ENCODE assay signal across 13 cellular contexts in the genomic region with DNA sequence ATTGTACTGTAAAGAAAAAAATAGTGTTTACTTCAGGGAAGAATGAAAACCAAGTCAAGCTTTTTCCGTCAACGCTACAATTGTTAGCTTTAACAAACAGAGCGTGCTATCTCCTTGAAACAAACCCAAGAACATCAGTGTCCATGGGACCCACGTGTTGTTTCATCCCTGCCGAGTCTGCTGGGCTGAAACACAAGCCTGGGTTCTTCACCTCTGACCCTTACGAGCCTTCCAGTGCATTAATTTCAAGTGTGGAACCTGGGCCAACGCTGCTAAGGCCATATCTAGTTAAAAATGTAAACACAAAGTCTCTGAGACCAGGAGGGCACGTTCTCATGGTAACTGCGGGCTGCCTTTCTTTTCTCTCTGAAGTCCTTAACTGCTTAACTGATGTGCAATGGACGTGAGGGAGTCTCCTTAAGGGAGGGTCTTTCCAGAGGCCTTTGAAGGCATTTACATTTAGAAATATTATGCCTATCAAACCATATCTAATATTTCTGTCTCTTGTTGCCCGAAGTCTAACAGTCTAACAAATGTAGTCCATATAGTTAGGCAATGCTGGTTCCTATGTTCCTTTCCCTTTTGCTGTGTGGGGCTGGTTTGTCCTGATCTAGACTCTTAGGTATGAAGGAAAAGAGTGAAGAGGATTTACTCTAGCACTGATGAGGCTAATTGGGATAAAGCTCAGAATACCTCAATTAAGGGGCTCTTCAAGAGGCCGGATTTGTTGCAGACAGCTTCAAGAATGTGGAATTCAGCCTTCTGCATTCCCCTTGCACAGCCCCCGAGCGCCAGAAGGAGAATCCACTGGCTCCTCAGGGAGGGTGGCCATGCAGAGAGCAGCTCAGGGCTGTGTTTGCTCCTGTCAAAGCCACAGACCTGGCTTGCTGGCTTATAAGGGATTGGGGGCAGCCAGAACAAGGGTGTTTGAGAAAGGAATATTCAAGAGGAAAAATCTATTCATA. TPM values are rescaled to one million over a fixed set of nuclear protein-coding genes. Genes with fewer than 3 reads are reported as not detected.
DNase-seq lines count a peak whose midpoint lies in the region; ATAC-seq and TF ChIP-seq lines count a peak whose summit lies in the region.
"Had no signal": no experiment of that assay in that cellular context is flagged by ENCODE, and none has a peak within 500 bp of the region (broad histone marks: within the 10 kb centered on the region; RNA-seq: fewer than 3 reads in every experiment).

No MANE protein-coding gene starts in this region.

- H3K27ac ChIP-seq in gastroesophageal sphincter (peak overlapping the region; percentile 43 to 77 (median 59)), trophoblast cell (ENCODE audit: low read depth, low read length) (no peak overlapping the region), brain microvascular endothelial cell (no peak overlapping the region)
- H3K27ac ChIP-seq: 22Rv1 had no signal

- no peak overlapping the region for H3K4me3 Mint-ChIP-seq in stimulated activated effector memory CD8-positive, alpha-beta T cell treated with anti-CD3 and anti-CD28 coated beads, Interleukin-12 subunit alpha, Interleukin-12 subunit beta, amount 100 ng/mL, for 72 hours
- H3K4me3 Mint-ChIP-seq: activated CD4-positive, alpha-beta T cell treated with anti-CD3 and anti-CD28 coated beads, Interleukin-2, amount 10 ng/mL, durations not matched to agents 24 days and 14 days had no signal

- H3K23ac ChIP-seq in trophoblast cell (ENCODE audit: low read length) = no peak overlapping the region

- H3K36me3 ChIP-seq in NT2/D1 (ENCODE audit: insufficient read depth, insufficient read length, low read length) = no peaks in the 10 kb centered on the region
- H3K36me3 ChIP-seq in gastroesophageal sphincter = no peaks in the 10 kb centered on the region
- no peaks in the 10 kb centered on the region for H3K36me3 ChIP-seq in trophoblast cell (ENCODE audit: control insufficient read depth in 1 of 2, insufficient read depth in 2 of 2, low read length in 2 of 2)
- H3K36me3 ChIP-seq in brain microvascular endothelial cell (replicated peaks) = no peaks in the 10 kb centered on the region

- in situ Hi-C loops in brain microvascular endothelial cell (cut with HindIII; ENCODE audit: low pct_ligation_motif_present, low sequenced_read_pairs) = no loop called here

- TF ChIP-seq POLR2A in gastroesophageal sphincter (IDR thresholded peaks at IDR 0.05) = no peak

- H4K12ac ChIP-seq in trophoblast cell (ENCODE audit: low read depth, low read length) = no peak overlapping the region

- H3K79me1 ChIP-seq in trophoblast cell (ENCODE audit: low read length) = peaks cover 4% of the 10 kb centered on the region

- no peaks in the 10 kb centered on the region for H3K36me3 Mint-ChIP-seq in stimulated activated effector memory CD8-positive, alpha-beta T cell treated with anti-CD3 and anti-CD28 coated beads, Interleukin-12 subunit alpha, Interleukin-12 subunit beta, amount 100 ng/mL, for 72 hours

- H2BK120ac ChIP-seq in trophoblast cell (ENCODE audit: insufficient read depth, low read length, poor library complexity) = peak overlapping the region; percentile 54

- TF ChIP-seq CTCF in gastroesophageal sphincter (IDR thresholded peaks at IDR 0.05) (no peak), brain microvascular endothelial cell (IDR thresholded peaks at IDR 0.05; ENCODE audit: low read depth, low read length, missing control alignments) (no peak)

- no peak overlapping the region for H3K9ac ChIP-seq in NT2/D1 (ENCODE audit: insufficient read length, low read depth)
- no peak overlapping the region for H3K9ac ChIP-seq in trophoblast cell (ENCODE audit: low read length)

- H3K4me2 ChIP-seq in trophoblast cell (ENCODE audit: low read length) = no peak overlapping the region

- no peaks in the 10 kb centered on the region for H3K27me3 ChIP-seq in NT2/D1 (ENCODE audit: insufficient read depth, insufficient read length)
- H3K27me3 ChIP-seq in gastroesophageal sphincter = no peaks in the 10 kb centered on the region
- H3K27me3 ChIP-seq in trophoblast cell (ENCODE audit: insufficient read depth, low read length) = no peaks in the 10 kb centered on the region
- no peaks in the 10 kb centered on the region for H3K27me3 ChIP-seq in brain microvascular endothelial cell (replicated peaks)

- TF ChIP-seq EP300 in gastroesophageal sphincter (IDR thresholded peaks at IDR 0.05) = no peak

- ATAC-seq in gastroesophageal sphincter = peak; percentile 51
- ATAC-seq in stimulated activated effector memory CD8-positive, alpha-beta T cell treated with anti-CD3 and anti-CD28 coated beads, Interleukin-12 subunit alpha, Interleukin-12 subunit beta, amount 100 ng/mL, for 72 hours = no peak
- ATAC-seq: mucosa of descending colon had no signal

- H3K4ac ChIP-seq in trophoblast cell (ENCODE audit: low read depth, low read length) = no peak overlapping the region

- H2BK5ac ChIP-seq in trophoblast cell (ENCODE audit: low read depth, low read length, poor library complexity) = no peak overlapping the region

- no peaks in the 10 kb centered on the region for H3K79me2 ChIP-seq in trophoblast cell (ENCODE audit: control insufficient read depth, insufficient read depth, low read length, poor library complexity)

- DNase-seq in DMS 273 (lab: John Stamatoyannopoulos, UW; ENCODE audit: unreplicated experiment) = peak; percentile 18
- DNase-seq in DMS 273 treated with DMSO at 0.1 percent for 48 hours (lab: John Stamatoyannopoulos, UW) = no peak
- peak; percentile 51 for DNase-seq in NT2/D1 (ENCODE audit: low read depth, low spot score)
- DNase-seq in trophoblast cell = peak in 1 of 2 donors; percentile 38
- no peak for DNase-seq in stimulated activated effector memory CD8-positive, alpha-beta T cell treated with anti-CD3 and anti-CD28 coated beads, Interleukin-12 subunit alpha, Interleukin-12 subunit beta, amount 100 ng/mL, for 72 hours (ENCODE audit: low spot score in 2 of 2)
- no peak for DNase-seq in brain microvascular endothelial cell
- DNase-seq in RKO (ENCODE audit: low spot score) = no peak
- DNase-seq: activated CD4-positive, alpha-beta T cell treated with anti-CD3 and anti-CD28 coated beads, Interleukin-2, amount 10 ng/mL, durations not matched to agents 24 days and 14 days; activated effector memory CD4-positive, alpha-beta T cell treated with Interleukin-2 at 50 U/mL for 16 hours; mucosa of descending colon; NCI-H1436 had no signal

- H3K9me3 Mint-ChIP-seq in stimulated activated effector memory CD8-positive, alpha-beta T cell treated with anti-CD3 and anti-CD28 coated beads, Interleukin-12 subunit alpha, Interleukin-12 subunit beta, amount 100 ng/mL, for 72 hours = peaks cover 6% of the 10 kb centered on the region

- H3K9me3 ChIP-seq in NT2/D1 (ENCODE audit: insufficient read depth, low read length) (peaks cover 8% of the 10 kb centered on the region; the same call in 1 of the 2 replicates), gastroesophageal sphincter (peaks cover 0 to 11% (median 0%) of the 10 kb centered on the region in 3 donors), trophoblast cell (ENCODE audit: insufficient read depth, low read depth, low read length) (no peaks in the 10 kb centered on the region)

- no peak overlapping the region for H3K4me3 ChIP-seq in NT2/D1 (ENCODE audit: insufficient read length, low read depth)
- peak overlapping the region in 1 of 2 donors; percentile 10 for H3K4me3 ChIP-seq in gastroesophageal sphincter
- no peak overlapping the region for H3K4me3 ChIP-seq in trophoblast cell (ENCODE audit: low read depth, low read length)
- no peak overlapping the region for H3K4me3 ChIP-seq in brain microvascular endothelial cell (ENCODE audit: low read depth, low read length)
- H3K4me3 ChIP-seq: mucosa of descending colon had no signal

- H3K27ac Mint-ChIP-seq in stimulated activated effector memory CD8-positive, alpha-beta T cell treated with anti-CD3 and anti-CD28 coated beads, Interleukin-12 subunit alpha, Interleukin-12 subunit beta, amount 100 ng/mL, for 72 hours = no peak overlapping the region
- H3K27ac Mint-ChIP-seq: activated CD4-positive, alpha-beta T cell treated with anti-CD3 and anti-CD28 coated beads, Interleukin-2, amount 10 ng/mL, durations not matched to agents 24 days and 14 days had no signal

- no peak overlapping the region for H2BK12ac ChIP-seq in trophoblast cell (ENCODE audit: low read length)

- H3K4me1 ChIP-seq in NT2/D1 (ENCODE audit: insufficient read depth, insufficient read length) (no peaks in the 10 kb centered on the region), gastroesophageal sphincter (peaks cover 3 to 37% (median 4%) of the 10 kb centered on the region in 3 donors), trophoblast cell (ENCODE audit: control insufficient read depth in 1 of 2, insufficient read depth in 2 of 2, low read length in 2 of 2) (peaks cover 7 to 9% of the 10 kb centered on the region in 2 experiments)

- no peak overlapping the region for H2AK5ac ChIP-seq in trophoblast cell (ENCODE audit: low read length)

- H4K8ac ChIP-seq in trophoblast cell (ENCODE audit: low read depth, low read length) = no peak overlapping the region

- no peak overlapping the region for H3K14ac ChIP-seq in trophoblast cell (ENCODE audit: low read length)

- WGBS in gastroesophageal sphincter (ENCODE audit: low coverage in 1 of 2), 2 donors = 15 to 24% methylated on average over 10 of the region's 14 CpGs
- whole genome bisulfite sequencing in trophoblast cell (ENCODE audit: extremely low coverage, insufficient coverage, insufficient read length) = no CpG with 5 or more reads among the region's 14 CpGs

- peaks cover 6% of the 10 kb centered on the region for H3K4me1 Mint-ChIP-seq in stimulated activated effector memory CD8-positive, alpha-beta T cell treated with anti-CD3 and anti-CD28 coated beads, Interleukin-12 subunit alpha, Interleukin-12 subunit beta, amount 100 ng/mL, for 72 hours
- H3K4me1 Mint-ChIP-seq: activated CD4-positive, alpha-beta T cell treated with anti-CD3 and anti-CD28 coated beads, Interleukin-2, amount 10 ng/mL, durations not matched to agents 24 days and 14 days had no signal

- H3K18ac ChIP-seq in trophoblast cell (ENCODE audit: low read length) = no peak overlapping the region

- H2AFZ ChIP-seq in trophoblast cell (ENCODE audit: insufficient read depth, low read length, poor library complexity) = no peak overlapping the region

- H4K91ac ChIP-seq in trophoblast cell (ENCODE audit: low read depth, low read length) = no peak overlapping the region

RNA-seq across cellular contexts. Expression of a gene that starts 36.5 kb away (rescaled TPM):
- total RNA-seq in gastroesophageal sphincter = 10 to 100 TPM; 27.9 to 64.4 (median 48.4) TPM
- 41.6 and 42.1 TPM in 2 replicates for polyA plus RNA-seq in trophoblast cell (2013)

Comparison
In these comparisons a context has a peak if more than half of its experiments do, and no peak if none do; other contexts are left out.
1. DNase-seq: peak in DMS 273 (single experiment) and NT2/D1 (single experiment); none in DMS 273 treated with DMSO at 0.1 percent for 48 hours (single experiment), stimulated activated effector memory CD8-positive, alpha-beta T cell treated with anti-CD3 and anti-CD28 coated beads, Interleukin-12 subunit alpha, Interleukin-12 subunit beta, amount 100 ng/mL, for 72 hours (0 of 2), brain microvascular endothelial cell (single experiment) and RKO (single experiment).
2. H3K27ac ChIP-seq: peak in gastroesophageal sphincter (4 of 4); none in trophoblast cell (single experiment) and brain microvascular endothelial cell (single experiment).